20 cellular contexts compared by ENCODE assay signal in the genomic region with DNA sequence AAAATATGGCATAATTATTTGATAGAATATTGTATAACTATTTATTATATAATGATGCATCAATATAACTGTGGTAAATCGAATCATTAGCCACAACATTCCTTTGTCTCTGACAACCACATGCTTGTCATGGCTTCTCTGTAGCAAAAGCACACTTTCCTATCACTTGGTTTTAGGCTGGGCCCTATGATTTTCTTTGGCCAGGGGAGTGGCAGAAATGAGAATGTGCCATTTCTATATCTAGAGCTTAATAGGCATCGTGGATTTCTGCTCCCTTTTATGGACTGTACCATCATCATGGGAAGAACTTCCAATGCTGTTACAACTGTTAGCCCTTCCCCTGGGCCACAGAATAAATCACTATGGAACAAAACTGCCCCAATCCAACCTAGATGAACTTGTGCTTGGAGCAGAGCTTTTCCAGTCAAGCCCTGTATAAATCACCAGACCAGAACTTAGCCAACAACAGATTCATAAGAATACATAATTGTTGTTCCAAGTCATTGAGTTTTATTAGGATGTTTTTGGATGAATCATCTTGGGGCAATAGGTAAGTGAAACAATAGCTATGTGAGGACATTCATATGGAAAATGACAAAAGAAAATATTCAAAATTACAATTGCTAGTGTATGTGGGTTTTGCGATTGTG.
"Had no signal": no experiment of that assay in that cellular context is flagged by ENCODE, and none has a peak within 500 bp of the region (broad histone marks: within the 10 kb centered on the region; RNA-seq: fewer than 3 reads in every experiment).

No MANE protein-coding gene starts in this region.

- DNase-seq: activated CD4-positive, alpha-beta T cell treated with anti-CD3 and anti-CD28 coated beads, Interleukin-2, amount 50 U/mL, for 1 hour; activated CD4-positive, CD25-positive, alpha-beta regulatory T cell treated with anti-CD3 and anti-CD28 coated beads, Interleukin-2, amount 50 U/mL, for 72 hours; activated CD8-positive, alpha-beta T cell treated with anti-CD3 and anti-CD28 coated beads, Interleukin-2, amount 10 ng/mL, durations not matched to agents 7 days and 5 days; activated gamma-delta T cell treated with Interleukin-2 at 50 U/mL for 16 hours; anterior cingulate cortex; central memory CD4-positive, alpha-beta T cell; effector memory CD4-positive, alpha-beta T cell; foreskin melanocyte; glutamatergic neuron; immature natural killer cell; ovary; stimulated activated CD4-positive, alpha-beta T cell treated with anti-CD3 and anti-CD28 coated beads, Interleukin-12 subunit alpha, Interleukin-12 subunit beta, amount 100 ng/mL, for 4 hours; stimulated activated CD4-positive, alpha-beta T cell treated with anti-CD3 and anti-CD28 coated beads, Interleukin-4, amount 100 ng/mL, for 4 hours; stimulated activated naive CD8-positive, alpha-beta T cell treated with anti-CD3 and anti-CD28 coated beads, Interleukin-15, Interleukin-2, amounts not matched to agents 100 U/mL and 50 U/mL, for 24 hours; T-cell; WERI-Rb-1 had no signal

- H3K4me3 ChIP-seq: hepatocyte, ovary, prostate gland, right atrium auricular region had no signal

- H3K9me3 ChIP-seq: ovary, prostate gland had no signal

- H3K27ac ChIP-seq: hepatocyte, ovary, prostate gland, right atrium auricular region, WERI-Rb-1 had no signal

- H3K4me1 ChIP-seq: prostate gland, right atrium auricular region had no signal

- H3K27me3 ChIP-seq: hepatocyte, ovary, right atrium auricular region had no signal

- H3K36me3 ChIP-seq: ovary, prostate gland, right atrium auricular region, WERI-Rb-1 had no signal

- ATAC-seq: activated CD8-positive, alpha-beta T cell treated with anti-CD3 and anti-CD28 coated beads, Interleukin-2, amount 10 ng/mL, durations not matched to agents 7 days and 5 days; natural killer cell treated with Interleukin-12 subunit alpha and Interleukin-12 subunit beta and Interleukin-15 and Interleukin-18, amount 100 ng/mL, for 72 hours; stimulated activated naive CD8-positive, alpha-beta T cell treated with anti-CD3 and anti-CD28 coated beads, Interleukin-15, Interleukin-2, amounts not matched to agents 100 U/mL and 50 U/mL, for 24 hours; T-cell had no signal
